Comparison of ENCODE assay signal across 1 cellular context in the genomic region with DNA sequence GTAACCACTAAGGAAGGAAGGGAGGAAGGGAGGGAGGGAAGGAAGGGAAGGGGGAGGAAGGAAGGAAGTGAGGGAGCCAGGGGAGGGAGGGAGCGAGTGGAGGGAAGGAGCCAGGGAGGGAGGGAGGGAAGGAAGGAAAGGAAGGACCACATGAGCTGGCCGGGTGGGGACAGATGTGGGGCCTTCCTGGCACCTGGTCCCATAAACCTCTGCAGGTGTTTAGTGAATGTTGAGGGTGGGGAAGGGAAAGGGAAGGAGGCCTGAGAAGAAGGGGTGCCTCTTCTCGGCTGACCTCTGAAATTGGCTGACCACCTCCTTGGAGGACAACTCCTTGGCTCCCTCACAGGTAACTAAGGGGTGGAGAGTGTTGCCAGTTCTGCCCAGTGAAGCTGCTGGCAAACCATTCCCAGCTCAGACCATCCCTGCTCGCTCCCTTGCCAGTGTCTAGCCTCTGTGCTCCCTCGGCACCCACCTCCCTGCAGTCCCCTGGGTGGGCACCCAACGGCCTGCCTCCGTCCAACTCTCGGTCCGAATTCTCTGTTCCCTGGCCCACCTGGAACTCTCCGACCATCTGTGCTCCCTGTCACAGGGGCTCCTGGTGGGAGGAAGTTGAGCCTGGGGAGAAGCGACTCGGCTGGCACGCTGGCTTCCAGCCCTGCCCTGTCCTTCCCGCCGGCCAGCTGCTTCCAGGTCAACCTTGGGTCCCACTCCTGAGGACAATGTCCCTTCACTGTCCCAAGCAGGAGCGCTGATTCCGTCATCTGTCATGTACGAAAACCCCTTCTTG.
TF ChIP-seq lines count a peak whose summit lies in the region.

No MANE protein-coding gene starts in this region.

TF ChIP-seq in H1, 55 proteins besides CTCF, POLR2A, EP300 and RAD21:
- TF ChIP-seq, protein P1, sequence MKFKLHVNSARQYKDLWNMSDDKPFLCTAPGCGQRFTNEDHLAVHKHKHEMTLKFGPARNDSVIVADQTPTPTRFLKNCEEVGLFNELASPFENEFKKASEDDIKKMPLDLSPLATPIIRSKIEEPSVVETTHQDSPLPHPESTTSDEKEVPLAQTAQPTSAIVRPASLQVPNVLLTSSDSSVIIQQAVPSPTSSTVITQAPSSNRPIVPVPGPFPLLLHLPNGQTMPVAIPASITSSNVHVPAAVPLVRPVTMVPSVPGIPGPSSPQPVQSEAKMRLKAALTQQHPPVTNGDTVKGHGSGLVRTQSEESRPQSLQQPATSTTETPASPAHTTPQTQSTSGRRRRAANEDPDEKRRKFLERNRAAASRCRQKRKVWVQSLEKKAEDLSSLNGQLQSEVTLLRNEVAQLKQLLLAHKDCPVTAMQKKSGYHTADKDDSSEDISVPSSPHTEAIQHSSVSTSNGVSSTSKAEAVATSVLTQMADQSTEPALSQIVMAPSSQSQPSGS (IDR thresholded peaks at IDR 0.05; ENCODE audit: low read length) = no peak
- TF ChIP-seq KDM1A (IDR thresholded peaks at IDR 0.05; ENCODE audit: borderline replicate concordance, low read length) = no peak
- TF ChIP-seq GTF2F1 (IDR thresholded peaks at IDR 0.05; ENCODE audit: borderline replicate concordance, low read depth, low read length) = no peak
- no peak for TF ChIP-seq HDAC2 (IDR thresholded peaks at IDR 0.05; ENCODE audit: borderline replicate concordance in 1 of 2, low read depth in 2 of 2, low read length in 2 of 2)
- TF ChIP-seq HDAC6 (IDR thresholded peaks at IDR 0.05; ENCODE audit: low read depth, low read length) = no peak
- no peak for TF ChIP-seq RFX5 (IDR thresholded peaks at IDR 0.05; ENCODE audit: borderline replicate concordance, low read depth, low read length)
- TF ChIP-seq TAF1 (IDR thresholded peaks at IDR 0.05; ENCODE audit: low read depth, low read length) = no peak
